9 cellular contexts compared by ENCODE assay signal in the genomic region with DNA sequence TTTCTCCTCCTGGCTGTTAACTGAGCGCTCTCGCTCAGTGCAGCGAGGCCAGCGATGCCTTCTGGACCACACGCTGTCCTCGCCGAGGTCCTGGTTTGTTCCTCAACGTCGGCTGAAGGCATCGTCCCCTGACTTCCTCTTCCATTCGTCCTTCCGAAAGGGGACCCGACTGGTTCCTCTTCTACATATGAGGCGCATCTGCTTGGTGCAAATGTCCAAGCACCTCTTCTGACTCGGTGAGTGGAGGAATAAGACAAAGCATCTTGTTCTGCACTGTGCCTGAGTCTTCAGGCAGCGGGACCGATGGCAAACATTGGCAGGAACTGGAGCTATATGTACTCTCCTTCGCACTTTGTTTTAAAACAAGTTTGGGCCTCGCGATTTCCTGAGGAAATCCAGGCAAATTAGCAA. TPM values are rescaled to one million over a fixed set of nuclear protein-coding genes. Genes with fewer than 3 reads are reported as not detected.
DNase-seq lines count a peak whose midpoint lies in the region; ATAC-seq lines count a peak whose summit lies in the region.
"Had no signal": no experiment of that assay in that cellular context is flagged by ENCODE, and none has a peak within 500 bp of the region (broad histone marks: within the 10 kb centered on the region; RNA-seq: fewer than 3 reads in every experiment).

No MANE protein-coding gene starts in this region.

- no peaks in the 10 kb centered on the region for H3K9me3 Mint-ChIP-seq in activated T-helper 1 cell treated with anti-CD3 and anti-CD28 coated beads, Interleukin-12 subunit alpha, Interleukin-12 subunit beta, Interleukin-2, Interleukin-4 antibody, amounts not matched to agents 30 ng/mL and 10 ng/mL and 1 ng/mL, durations not matched to agents 14 hours and 24 hours and 36 hours
- H3K9me3 Mint-ChIP-seq in stimulated activated effector memory CD8-positive, alpha-beta T cell treated with anti-CD3 and anti-CD28 coated beads, Interleukin-12 subunit alpha, Interleukin-12 subunit beta, amount 100 ng/mL, for 72 hours = no peaks in the 10 kb centered on the region

- no peak overlapping the region for H3K27ac Mint-ChIP-seq in activated T-helper 1 cell treated with anti-CD3 and anti-CD28 coated beads, Interleukin-12 subunit alpha, Interleukin-12 subunit beta, Interleukin-2, Interleukin-4 antibody, amounts not matched to agents 30 ng/mL and 10 ng/mL and 1 ng/mL, durations not matched to agents 14 hours and 24 hours and 36 hours
- H3K27ac Mint-ChIP-seq in stimulated activated effector memory CD8-positive, alpha-beta T cell treated with anti-CD3 and anti-CD28 coated beads, Interleukin-12 subunit alpha, Interleukin-12 subunit beta, amount 100 ng/mL, for 72 hours = no peak overlapping the region

- H3K4me1 Mint-ChIP-seq in activated T-helper 1 cell treated with anti-CD3 and anti-CD28 coated beads, Interleukin-12 subunit alpha, Interleukin-12 subunit beta, Interleukin-2, Interleukin-4 antibody, amounts not matched to agents 30 ng/mL and 10 ng/mL and 1 ng/mL, durations not matched to agents 14 hours and 24 hours and 36 hours (ENCODE audit: low read depth) = peaks cover 5% of the 10 kb centered on the region
- peaks cover 9% of the 10 kb centered on the region for H3K4me1 Mint-ChIP-seq in stimulated activated effector memory CD8-positive, alpha-beta T cell treated with anti-CD3 and anti-CD28 coated beads, Interleukin-12 subunit alpha, Interleukin-12 subunit beta, amount 100 ng/mL, for 72 hours

- peak overlapping the region; percentile 82 for H3K4me3 Mint-ChIP-seq in activated T-helper 1 cell treated with anti-CD3 and anti-CD28 coated beads, Interleukin-12 subunit alpha, Interleukin-12 subunit beta, Interleukin-2, Interleukin-4 antibody, amounts not matched to agents 30 ng/mL and 10 ng/mL and 1 ng/mL, durations not matched to agents 14 hours and 24 hours and 36 hours
- H3K4me3 Mint-ChIP-seq in stimulated activated effector memory CD8-positive, alpha-beta T cell treated with anti-CD3 and anti-CD28 coated beads, Interleukin-12 subunit alpha, Interleukin-12 subunit beta, amount 100 ng/mL, for 72 hours = peak overlapping the region; percentile 58

- H3K27me3 Mint-ChIP-seq in activated T-helper 1 cell treated with anti-CD3 and anti-CD28 coated beads, Interleukin-12 subunit alpha, Interleukin-12 subunit beta, Interleukin-2, Interleukin-4 antibody, amounts not matched to agents 30 ng/mL and 10 ng/mL and 1 ng/mL, durations not matched to agents 14 hours and 24 hours and 36 hours (ENCODE audit: insufficient read depth) = peaks cover 60% of the 10 kb centered on the region

- H3K4me3 ChIP-seq in iPS-11a (ENCODE audit: low read depth, low read length) = peak overlapping the region; percentile 62

- no peaks in the 10 kb centered on the region for H3K36me3 Mint-ChIP-seq in activated T-helper 1 cell treated with anti-CD3 and anti-CD28 coated beads, Interleukin-12 subunit alpha, Interleukin-12 subunit beta, Interleukin-2, Interleukin-4 antibody, amounts not matched to agents 30 ng/mL and 10 ng/mL and 1 ng/mL, durations not matched to agents 14 hours and 24 hours and 36 hours (ENCODE audit: low read depth)
- H3K36me3 Mint-ChIP-seq in stimulated activated effector memory CD8-positive, alpha-beta T cell treated with anti-CD3 and anti-CD28 coated beads, Interleukin-12 subunit alpha, Interleukin-12 subunit beta, amount 100 ng/mL, for 72 hours = no peaks in the 10 kb centered on the region

- peak; percentile 17 for ATAC-seq in GM19438 (IDR thresholded peaks at IDR 0.05; ENCODE audit: low read depth, unreplicated experiment)
- ATAC-seq in HG03460 (IDR thresholded peaks at IDR 0.05; ENCODE audit: unreplicated experiment) = peak; percentile 33
- no peak for ATAC-seq in stimulated activated effector memory CD8-positive, alpha-beta T cell treated with anti-CD3 and anti-CD28 coated beads, Interleukin-12 subunit alpha, Interleukin-12 subunit beta, amount 100 ng/mL, for 72 hours

- DNase-seq in D341Med (ENCODE audit: low spot score) (peak; percentile 30), hippocampal formation (lab: John Stamatoyannopoulos, UW) (no peak), NCI-H1105 (lab: John Stamatoyannopoulos, UW) (no peak)
- no peak for DNase-seq in activated T-helper 1 cell treated with anti-CD3 and anti-CD28 coated beads, Interleukin-12 subunit alpha, Interleukin-12 subunit beta, Interleukin-2, Interleukin-4 antibody, amounts not matched to agents 30 ng/mL and 10 ng/mL and 1 ng/mL, durations not matched to agents 14 hours and 24 hours and 36 hours (ENCODE audit: low spot score)
- no peak for DNase-seq in stimulated activated effector memory CD8-positive, alpha-beta T cell treated with anti-CD3 and anti-CD28 coated beads, Interleukin-12 subunit alpha, Interleukin-12 subunit beta, amount 100 ng/mL, for 72 hours (ENCODE audit: low spot score in 2 of 2)

- intact Hi-C loops in activated T-helper 1 cell treated with anti-CD3 and anti-CD28 coated beads, Interleukin-12 subunit alpha, Interleukin-12 subunit beta, Interleukin-2, Interleukin-4 antibody, amounts not matched to agents 30 ng/mL and 10 ng/mL and 1 ng/mL, durations not matched to agents 14 hours and 24 hours and 36 hours (cut with micrococcal nuclease) = loop anchor here (10.0 kb wide), 1 partner anchor 1477 kb away; the partner anchor contains the start of gene OSR1

RNA-seq across cellular contexts. Expression of gene KCNS3, which starts 0.7 kb away (rescaled TPM):
- 0.07 TPM in 1 of 2 replicates, not detected in the other for total RNA-seq in activated T-helper 1 cell treated with anti-CD3 and anti-CD28 coated beads, Interleukin-12 subunit alpha, Interleukin-12 subunit beta, Interleukin-2, Interleukin-4 antibody, amounts not matched to agents 30 ng/mL and 10 ng/mL and 1 ng/mL, durations not matched to agents 14 hours and 24 hours and 36 hours
- total RNA-seq: T-helper 2 cell treated with Interferon-gamma antibody and Interleukin-4, amounts not matched to agents 100 ng/mL and 5 ng/mL, for 36 hours had no signal
